In the genomic region with DNA sequence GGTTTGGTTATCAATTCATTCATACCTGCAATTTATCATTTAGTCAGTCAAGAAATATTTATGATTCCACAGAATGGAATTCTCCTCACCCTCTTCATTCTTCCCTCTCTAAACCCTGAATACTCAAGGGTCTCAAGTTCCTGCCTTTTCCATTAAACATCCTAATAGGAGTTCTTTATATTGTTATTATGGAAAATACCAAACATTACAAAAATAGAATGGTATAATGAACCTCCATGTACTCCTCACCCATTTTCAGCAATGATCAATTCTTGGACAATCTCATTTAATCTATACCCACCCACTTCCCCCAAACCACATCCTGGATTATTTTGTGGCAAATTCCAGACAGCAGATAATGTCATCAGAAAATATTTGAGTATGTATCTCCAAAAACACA, we compare ENCODE assay signal across 12 cellular contexts.
"Had no signal": no experiment of that assay in that cellular context is flagged by ENCODE, and none has a peak within 500 bp of the region (broad histone marks: within the 10 kb centered on the region; RNA-seq: fewer than 3 reads in every experiment).

No MANE protein-coding gene starts in this region.

- DNase-seq: activated CD4-positive, alpha-beta T cell treated with anti-CD3 and anti-CD28 coated beads, Interleukin-2, amount 50 U/mL, for 48 hours; activated CD8-positive, alpha-beta memory T cell treated with anti-CD3 and anti-CD28 coated beads, Interleukin-2, amount 10 ng/mL, durations not matched to agents 7 days and 5 days; activated effector memory CD4-positive, alpha-beta T cell treated with anti-CD3 and anti-CD28 coated beads, Interleukin-2, amount 50 U/mL, for 16 hours; activated T-cell treated with anti-CD3 and anti-CD28 coated beads, Interleukin-2, amount 50 U/mL, for 4 hours; gastrocnemius medialis; naive B cell; retina; SW 1271; transverse colon had no signal

- H3K27ac ChIP-seq: breast epithelium, gastrocnemius medialis, transverse colon had no signal

- H3K4me3 ChIP-seq: breast epithelium, gastrocnemius medialis, transverse colon had no signal

- H3K4me1 ChIP-seq: breast epithelium, gastrocnemius medialis, transverse colon had no signal

- H3K9me3 ChIP-seq: breast epithelium, gastrocnemius medialis had no signal

- ATAC-seq: activated CD4-positive, CD25-positive, alpha-beta regulatory T cell treated with anti-CD3 and anti-CD28 coated beads, Interleukin-2, amount 50 U/mL, for 24 hours; activated CD8-positive, alpha-beta memory T cell treated with anti-CD3 and anti-CD28 coated beads, Interleukin-2, amount 10 ng/mL, durations not matched to agents 7 days and 5 days; activated T-cell treated with anti-CD3 and anti-CD28 coated beads, Interleukin-2, amount 50 U/mL, for 4 hours; gastrocnemius medialis; stimulated activated effector memory CD8-positive, alpha-beta T cell treated with anti-CD3 and anti-CD28 coated beads, Interleukin-12 subunit alpha, Interleukin-12 subunit beta, amount 100 ng/mL, for 72 hours had no signal

- H3K36me3 ChIP-seq: breast epithelium, gastrocnemius medialis, transverse colon had no signal

- H3K27me3 ChIP-seq: breast epithelium, gastrocnemius medialis, transverse colon had no signal
